Comparison of ENCODE assay signal across 8 cellular contexts in genomic region chr17:49748791-49749190, GRCh38. TPM values are rescaled to one million over a fixed set of nuclear protein-coding genes. Genes with fewer than 3 reads are reported as not detected.
DNase-seq lines count a peak whose midpoint lies in the region; ATAC-seq, FAIRE-seq and TF ChIP-seq lines count a peak whose summit lies in the region.

No MANE protein-coding gene starts in this region.

- peaks cover 94% of the 10 kb centered on the region for H3K4me1 Mint-ChIP-seq in stimulated activated naive CD8-positive, alpha-beta T cell treated with anti-CD3 and anti-CD28 coated beads, Interleukin-15, amount 100 ng/mL, for 72 hours

- H3K9me3 ChIP-seq in GM12878 (replicated peaks; ENCODE audit: control insufficient read depth, insufficient read depth, low read length) (no peaks in the 10 kb centered on the region), hepatocyte (ENCODE audit: low read depth) (no peaks in the 10 kb centered on the region)

- peak overlapping the region; percentile 62 for H3K4me3 Mint-ChIP-seq in stimulated activated naive CD8-positive, alpha-beta T cell treated with anti-CD3 and anti-CD28 coated beads, Interleukin-15, amount 100 ng/mL, for 72 hours

- H3K79me2 ChIP-seq in GM12878 (ENCODE audit: control insufficient read depth, insufficient read depth, low read length) (peaks cover 35% of the 10 kb centered on the region), hepatocyte (peaks cover 5% of the 10 kb centered on the region)

- POLR2A ChIA-PET in GM12878 (lab: Charles Lee) = interaction anchor here (0.5 to 5.5 kb wide), 12 partner anchors 9 to 1098 kb away, joined by 3 to 116 read pairs (median 5); partner anchors contain the start of genes FAM117A, KAT7 and SLC35B1

- WGBS in GM12878 (ENCODE audit: insufficient coverage, insufficient replicate concordance, low lambda C conversion rate, missing lambda C conversion rate) = under 1% methylated on average over 7 of the region's 7 CpGs
- 96% methylated on average over 7 of the region's 7 CpGs for WGBS in hepatocyte (ENCODE audit: low lambda C conversion rate, missing lambda C conversion rate)

- H3K9me3 Mint-ChIP-seq in stimulated activated naive CD8-positive, alpha-beta T cell treated with anti-CD3 and anti-CD28 coated beads, Interleukin-15, amount 100 ng/mL, for 72 hours = peaks cover 0 to 5% of the 10 kb centered on the region in 2 donors

- H3K4me1 ChIP-seq in GM12878 (ENCODE audit: control insufficient read depth, insufficient read depth, low read length) (peaks cover 57% of the 10 kb centered on the region), hepatocyte (ENCODE audit: insufficient read depth) (no peaks in the 10 kb centered on the region)

- H4K20me1 ChIP-seq in GM12878 (ENCODE audit: control insufficient read depth, insufficient read depth) = no peaks in the 10 kb centered on the region
- no peaks in the 10 kb centered on the region for H4K20me1 ChIP-seq in hepatocyte (ENCODE audit: insufficient read depth, poor library complexity, severe bottlenecking)

- SMC1A ChIA-PET in GM12878 (lab: Charles Lee; ENCODE audit: uncharacterized antibody, unreplicated experiment) = interaction anchor here (0.7 to 7.6 kb wide), 15 partner anchors 8 to 407 kb away, joined by 3 to 128 read pairs (median 3); partner anchors contain the start of genes FAM117A and SLC35B1

- H2AFZ ChIP-seq in GM12878 (ENCODE audit: control insufficient read depth, low read depth, low read length) (no peak overlapping the region), hepatocyte (no peak overlapping the region)

- H3K27ac ChIP-seq in GM12878 (ENCODE audit: control insufficient read depth, insufficient read depth) (peak overlapping the region; percentile 92), hepatocyte (no peak overlapping the region)

- TF ChIP-seq CTCF in GM12878 (IDR thresholded peaks at IDR 0.05 in 2 of 3, conservative IDR thresholded peaks at IDR 0.05 in 1 of 3; ENCODE audit: control insufficient read depth in 2 of 3, extremely low read depth in 1 of 3, insufficient read depth in 1 of 3, low read depth in 3 of 3, low read length in 3 of 3) = no peak
- no peak for TF ChIP-seq CTCF in hepatocyte (IDR thresholded peaks at IDR 0.05; ENCODE audit: poor library complexity)

- H3K36me3 ChIP-seq in GM12878 (ENCODE audit: control insufficient read depth in 2 of 2, insufficient read depth in 2 of 2, low read length in 1 of 2) (peaks cover 0 to 3% of the 10 kb centered on the region in 2 experiments; a peak in 1 of 4 replicates), hepatocyte (replicated peaks; ENCODE audit: insufficient read depth, low read depth) (no peaks in the 10 kb centered on the region)

- RAD21 ChIA-PET in GM12878 (lab: Charles Lee; ENCODE audit: unreplicated experiment) = interaction anchor here (0.9 to 3.7 kb wide), 10 partner anchors 10 to 181 kb away, joined by 3 to 36 read pairs (median 16); partner anchors contain the start of genes FAM117A, KAT7 and SLC35B1

- ATAC-seq in HG02678 (IDR thresholded peaks at IDR 0.05; ENCODE audit: unreplicated experiment) (peak; percentile 78), GM12878 (peak; percentile 91)
- ATAC-seq in stimulated activated naive CD8-positive, alpha-beta T cell treated with anti-CD3 and anti-CD28 coated beads, Interleukin-15, amount 100 ng/mL, for 72 hours = peak; percentile 95

- TF ChIP-seq POLR2A in GM12892 (IDR thresholded peaks at IDR 0.05; ENCODE audit: low read depth, low read length) (no peak), Raji (IDR thresholded peaks at IDR 0.05; ENCODE audit: insufficient read depth, low read depth, low read length) (0 out of 2 replicates have a peak, but pooled peaks have one; percentile 19), GM12878 (IDR thresholded peaks at IDR 0.05; ENCODE audit: low read depth, low read length) (peak; percentile 52; the same call in 1 of the 2 replicates)

- H3K4me3 ChIP-seq in GM12878 (no peak overlapping the region), hepatocyte (no peak overlapping the region)

- H3K27me3 Mint-ChIP-seq in stimulated activated naive CD8-positive, alpha-beta T cell treated with anti-CD3 and anti-CD28 coated beads, Interleukin-15, amount 100 ng/mL, for 72 hours = no peaks in the 10 kb centered on the region

- peak; percentile 57 for DNase-seq in GM12892 (ENCODE audit: insufficient read length)
- peak; percentile 97 for DNase-seq in GM12878 (ENCODE audit: low read depth, low spot score)
- peak; percentile 77 to 83 for DNase-seq in stimulated activated naive CD8-positive, alpha-beta T cell treated with anti-CD3 and anti-CD28 coated beads, Interleukin-15, amount 100 ng/mL, for 72 hours
- DNase-seq in DMS 273 treated with DMSO at 0.1 percent for 48 hours (lab: John Stamatoyannopoulos, UW) = no peak
- no peak for DNase-seq in hepatocyte (ENCODE audit: low spot score)
- DNase-seq in epidermal melanocyte (ENCODE audit: insufficient read length, low spot score) = no peak

- BruUV-seq in GM12878 (replicated peaks; lab: Mats Ljungman, UMichigan) = no TSS peak

- CTCF ChIA-PET in GM12878 (lab: Yijun Ruan, JAX) = interaction anchor here (0.7 to 5.0 kb wide), 8 partner anchors 9 to 178 kb away, joined by 3 to 36 read pairs (median 3); partner anchors contain the start of genes FAM117A, KAT7 and SLC35B1

- intact Hi-C loops in GM12878 (cut with micrococcal nuclease; ENCODE audit: unreplicated experiment) = no loop called here

- H3K27me3 ChIP-seq in GM12878 (replicated peaks in 1 of 2; ENCODE audit: control insufficient read depth in 2 of 2, insufficient read depth in 2 of 2, low read length in 1 of 2) (no peaks in the 10 kb centered on the region), hepatocyte (no peaks in the 10 kb centered on the region)

- no peak for TF ChIP-seq RAD21 in GM12878 (IDR thresholded peaks at IDR 0.05; ENCODE audit: insufficient read depth, low read depth, low read length)

- peak overlapping the region; percentile 34; the same call in 1 of the 2 replicates for H3K9ac ChIP-seq in GM12878 (ENCODE audit: control insufficient read depth, insufficient read depth, low read length)

- FAIRE-seq in GM12892 (lab: Jason Lieb, UNC) (peak; percentile 92), GM12878 (lab: Jason Lieb, UNC) (peak; percentile 98)

- H3K4me2 ChIP-seq in GM12878 (ENCODE audit: control insufficient read depth, insufficient read depth) (peak overlapping the region; percentile 94; the same call in 1 of the 2 replicates), hepatocyte (no peak overlapping the region)

- TF ChIP-seq EP300 in GM12878 (IDR thresholded peaks at IDR 0.05; ENCODE audit: borderline replicate concordance in 1 of 2, control insufficient read depth in 1 of 2, low read depth in 2 of 2, low read length in 2 of 2) = peak; percentile 92 to 97

- in situ Hi-C loops in GM12878 (cut with MboI) = no loop called here

- peak overlapping the region; percentile 90 to 92 for H3K27ac Mint-ChIP-seq in stimulated activated naive CD8-positive, alpha-beta T cell treated with anti-CD3 and anti-CD28 coated beads, Interleukin-15, amount 100 ng/mL, for 72 hours

- no peaks in the 10 kb centered on the region for H3K9me2 ChIP-seq in hepatocyte (replicated peaks; ENCODE audit: insufficient read depth)

RNA-seq across cellular contexts. Expression of gene FAM117A, which starts 15.1 kb away (rescaled TPM):
- 18.2 TPM for polyA plus RNA-seq in GM12892 (2012; ENCODE audit: missing spikeins)
- total RNA-seq in GM12878 (2013; cell fraction: nucleolus; rRNA removed) = 18.9 and 25.4 TPM in 2 replicates
- 16.8 and 21.3 TPM in 2 replicates for total RNA-seq in GM12878 (2014; rRNA removed)
- total RNA-seq in GM12878 (2014; rRNA removed; fragmentation: Illumina TruSeq; extraction: Trizol) = 10.9 and 11.9 TPM in 2 replicates
- total RNA-seq in GM12878 (2021) = 21.2 and 24.8 TPM in 2 replicates
- 20.4 TPM for polyA plus RNA-seq in GM12878 (2011; ENCODE audit: low read depth)
- 9.3 and 17.5 TPM in 2 replicates for polyA plus RNA-seq in GM12878 (2011; rRNA removed)
- polyA plus RNA-seq in GM12878 (2011; cell fraction: cytosol; rRNA removed) = 20.8 and 23.2 TPM in 2 replicates
- 23.2 and 28.5 TPM in 2 replicates for polyA plus RNA-seq in GM12878 (2011; cell fraction: nucleus; rRNA removed)
- 30.8 and 33.5 TPM in 2 replicates for polyA plus RNA-seq in GM12878 (2012)
- 15.4 and 24.6 TPM in 2 replicates for polyA plus RNA-seq in GM12878 (2014; fragmentation: Illumina TruSeq; extraction: Trizol)
- polyA plus RNA-seq in GM12878 (2014; fragmentation: Nextera tagmentation; extraction: Ambion mirVana) = 1 to 10 TPM; 2.1 to 3.3 TPM
- polyA plus RNA-seq in GM12878 (2014; rRNA removed) = 24.5 and 25.8 TPM in 2 replicates
- polyA plus RNA-seq in GM12878 (2016; fragmentation: Nextera tagmentation; extraction: Ambion mirVana) = 10 to 100 TPM; 18.7 to 29.6 TPM
- 10.5 and 29.3 TPM in 2 replicates for polyA minus RNA-seq in GM12878 (2011; rRNA and poly(A)+ RNA removed)
- polyA minus RNA-seq in GM12878 (2011; cell fraction: cytosol; rRNA and poly(A)+ RNA removed) = 8.6 and 10.8 TPM in 2 replicates
- polyA minus RNA-seq in GM12878 (2011; cell fraction: nucleus; rRNA and poly(A)+ RNA removed) = 12.2 and 18.0 TPM in 2 replicates
- 14.9 and 18.7 TPM in 2 replicates for total RNA-seq in hepatocyte
- polyA plus RNA-seq in hepatocyte = 27.9 and 29.1 TPM in 2 replicates

RNA-seq across cellular contexts. Expression of gene KAT7, which starts 39.7 kb away (rescaled TPM):
- 18.7 TPM for polyA plus RNA-seq in GM12892 (2012; ENCODE audit: missing spikeins)
- 109 and 115 TPM in 2 replicates for total RNA-seq in GM12878 (2013; cell fraction: nucleolus; rRNA removed)
- total RNA-seq in GM12878 (2014; rRNA removed) (19.5 and 26.1 TPM in 2 replicates), GM12878 (2014; rRNA removed; fragmentation: Illumina TruSeq; extraction: Trizol) (26.1 and 28.4 TPM in 2 replicates), GM12878 (2021) (40.1 and 45.8 TPM in 2 replicates), hepatocyte (23.2 and 30.1 TPM in 2 replicates)
- polyA plus RNA-seq in GM12878 (2011; ENCODE audit: low read depth) = 16.9 TPM
- polyA plus RNA-seq in GM12878 (2011; rRNA removed) (20.5 and 24.2 TPM in 2 replicates), GM12878 (2014; fragmentation: Illumina TruSeq; extraction: Trizol) (30.6 and 40.2 TPM in 2 replicates), GM12878 (2014; fragmentation: Nextera tagmentation; extraction: Ambion mirVana) (1 to 10 TPM; 6.6 to 8.7 TPM), GM12878 (2014; rRNA removed) (15.9 and 19.9 TPM in 2 replicates), GM12878 (2016; fragmentation: Nextera tagmentation; extraction: Ambion mirVana) (10 to 100 TPM; 41.2 to 44.5 TPM), hepatocyte (20.8 and 21.4 TPM in 2 replicates)
- 21.1 and 27.5 TPM in 2 replicates for polyA plus RNA-seq in GM12878 (2011; cell fraction: cytosol; rRNA removed)
- polyA plus RNA-seq in GM12878 (2011; cell fraction: nucleus; rRNA removed) = 47.7 and 49.1 TPM in 2 replicates
- 20.5 and 24.9 TPM in 2 replicates for polyA plus RNA-seq in GM12878 (2012)
- 43.1 and 50.0 TPM in 2 replicates for polyA minus RNA-seq in GM12878 (2011; rRNA and poly(A)+ RNA removed)
- 14.2 and 15.8 TPM in 2 replicates for polyA minus RNA-seq in GM12878 (2011; cell fraction: cytosol; rRNA and poly(A)+ RNA removed)
- 27.4 and 50.0 TPM in 2 replicates for polyA minus RNA-seq in GM12878 (2011; cell fraction: nucleus; rRNA and poly(A)+ RNA removed)

RNA-seq across cellular contexts. Expression of gene SLC35B1, which starts 41.0 kb away (rescaled TPM):
- polyA plus RNA-seq in GM12892 (2012; ENCODE audit: missing spikeins) = 28.3 TPM
- total RNA-seq in GM12878 (2013; cell fraction: nucleolus; rRNA removed) = 20.3 and 24.2 TPM in 2 replicates
- total RNA-seq in GM12878 (2014; rRNA removed) (54.8 and 61.1 TPM in 2 replicates), GM12878 (2014; rRNA removed; fragmentation: Illumina TruSeq; extraction: Trizol) (42.4 and 43.3 TPM in 2 replicates), GM12878 (2021) (39.5 and 46.2 TPM in 2 replicates), hepatocyte (99.8 and 141 TPM in 2 replicates)
- polyA plus RNA-seq in GM12878 (2011; ENCODE audit: low read depth) = 36.2 TPM
- polyA plus RNA-seq in GM12878 (2011; rRNA removed) (34.4 and 55.3 TPM in 2 replicates), GM12878 (2014; fragmentation: Illumina TruSeq; extraction: Trizol) (51.9 and 58.0 TPM in 2 replicates), GM12878 (2014; fragmentation: Nextera tagmentation; extraction: Ambion mirVana) (10 to 100 TPM; 40.0 to 44.4 TPM), GM12878 (2014; rRNA removed) (48.1 and 51.3 TPM in 2 replicates), GM12878 (2016; fragmentation: Nextera tagmentation; extraction: Ambion mirVana) (100 to 1,000 TPM; 106 to 113 TPM), hepatocyte (98.1 and 113 TPM in 2 replicates)
- 55.6 and 57.9 TPM in 2 replicates for polyA plus RNA-seq in GM12878 (2011; cell fraction: cytosol; rRNA removed)
- 60.1 and 74.9 TPM in 2 replicates for polyA plus RNA-seq in GM12878 (2011; cell fraction: nucleus; rRNA removed)
- 30.7 and 48.1 TPM in 2 replicates for polyA plus RNA-seq in GM12878 (2012)
- polyA minus RNA-seq in GM12878 (2011; rRNA and poly(A)+ RNA removed) = 42.2 and 43.6 TPM in 2 replicates
- polyA minus RNA-seq in GM12878 (2011; cell fraction: cytosol; rRNA and poly(A)+ RNA removed) = 18.4 and 21.6 TPM in 2 replicates
- polyA minus RNA-seq in GM12878 (2011; cell fraction: nucleus; rRNA and poly(A)+ RNA removed) = 31.4 and 38.0 TPM in 2 replicates

Comparison
In these comparisons a context has a peak if more than half of its experiments do, and no peak if none do; other contexts are left out.
1. DNase-seq: peak in GM12892 (single experiment), GM12878 (single experiment) and stimulated activated naive CD8-positive, alpha-beta T cell treated with anti-CD3 and anti-CD28 coated beads, Interleukin-15, amount 100 ng/mL, for 72 hours (2 of 2); none in DMS 273 treated with DMSO at 0.1 percent for 48 hours (single experiment), hepatocyte (single experiment) and epidermal melanocyte (single experiment).
2. Peak in every context shown above with its lines, with median percentiles within 50 percentile points of each other: ATAC-seq.